ENCODE assay signal across 17 cellular contexts in genomic region chr18:63309422-63309821, GRCh38. TPM values are rescaled to one million over a fixed set of nuclear protein-coding genes. Genes with fewer than 3 reads are reported as not detected.
A peak's percentile ranks its signal among the peaks of the same experiment; 100 is the strongest.
DNase-seq lines count a peak whose midpoint lies in the region; ATAC-seq, FAIRE-seq and TF ChIP-seq lines count a peak whose summit lies in the region.
"Had no signal": no experiment of that assay in that cellular context is flagged by ENCODE, and none has a peak within 500 bp of the region (broad histone marks: within the 10 kb centered on the region; RNA-seq: fewer than 3 reads in every experiment).

No MANE protein-coding gene starts in this region.

- POLR2A ChIA-PET in CD4-positive, alpha-beta T cell (lab: Charles Lee): interaction anchor here (1.1 to 6.0 kb wide), 2 partner anchors 9 to 154 kb away, joined by 4 to 30 read pairs; partner anchors contain the start of gene BCL2
- POLR2A ChIA-PET in activated CD8-positive, alpha-beta T cell treated with anti-CD3 and anti-CD28 coated beads, Interleukin-2, amount 10 ng/mL, durations not matched to agents 7 days and 5 days (lab: Charles Lee): no interaction called here

- peak; percentile 85 for ATAC-seq in CD4-positive, alpha-beta T cell (ENCODE audit: poor library complexity)
- ATAC-seq in activated CD8-positive, alpha-beta T cell treated with anti-CD3 and anti-CD28 coated beads, Interleukin-2, amount 10 ng/mL, durations not matched to agents 7 days and 5 days: peak; percentile 60
- peak; percentile 58 for ATAC-seq in mucosa of descending colon
- ATAC-seq in Right ventricle myocardium superior (ENCODE audit: poor library complexity): no peak
- ATAC-seq: Right ventricle myocardium inferior had no signal

- CTCF ChIA-PET in CD4-positive, alpha-beta T cell (lab: Charles Lee): no interaction called here
- CTCF ChIA-PET in activated CD8-positive, alpha-beta T cell treated with anti-CD3 and anti-CD28 coated beads, Interleukin-2, amount 10 ng/mL, durations not matched to agents 7 days and 5 days (lab: Charles Lee): interaction anchor here (1.0 to 1.3 kb wide), 2 partner anchors 8 to 178 kb away, joined by 3 to 5 read pairs; no protein-coding TSS in a partner anchor

- FAIRE-seq in GM19239 (lab: Jason Lieb, UNC): peak; percentile 92
- FAIRE-seq: G401.6, H54 had no signal

- peaks cover 4% of the 10 kb centered on the region for H3K36me3 Mint-ChIP-seq in CD4-positive, alpha-beta T cell (ENCODE audit: low read depth)
- peaks cover 85% of the 10 kb centered on the region for H3K36me3 Mint-ChIP-seq in activated CD8-positive, alpha-beta T cell treated with anti-CD3 and anti-CD28 coated beads, Interleukin-2, amount 10 ng/mL, durations not matched to agents 7 days and 5 days (ENCODE audit: low read depth)

- H3K27me3 ChIP-seq in CD4-positive, alpha-beta T cell (ENCODE audit: control insufficient read depth, insufficient read depth, low read length): no peaks in the 10 kb centered on the region

- no peaks in the 10 kb centered on the region for H3K27me3 Mint-ChIP-seq in CD4-positive, alpha-beta T cell
- H3K27me3 Mint-ChIP-seq in activated CD8-positive, alpha-beta T cell treated with anti-CD3 and anti-CD28 coated beads, Interleukin-2, amount 10 ng/mL, durations not matched to agents 7 days and 5 days (ENCODE audit: low read depth): no peaks in the 10 kb centered on the region

- peaks cover 7% of the 10 kb centered on the region for H3K4me1 ChIP-seq in mucosa of descending colon (ENCODE audit: low read depth)

- intact Hi-C loops in CD4-positive, alpha-beta T cell (cut with DNase I, micrococcal nuclease): loop anchor here in 1 of 2 experiments (1.0 kb wide), 1 partner anchor 8 kb away; no protein-coding TSS in a partner anchor
- intact Hi-C loops in mucosa of descending colon (cut with DNase I, micrococcal nuclease) (no loop called here), Right ventricle myocardium superior (cut with DNase I) (no loop called here)

- peaks cover 89% of the 10 kb centered on the region for H3K4me1 Mint-ChIP-seq in CD4-positive, alpha-beta T cell (ENCODE audit: low read depth)
- H3K4me1 Mint-ChIP-seq in activated CD8-positive, alpha-beta T cell treated with anti-CD3 and anti-CD28 coated beads, Interleukin-2, amount 10 ng/mL, durations not matched to agents 7 days and 5 days (ENCODE audit: low read depth): peaks cover 91% of the 10 kb centered on the region

- peak in 6 of 10 experiments; percentile 16 to 37 (median 22) for DNase-seq in CD4-positive, alpha-beta T cell
- DNase-seq in GM19239 (ENCODE audit: insufficient read length, low spot score): no peak
- no peak for DNase-seq in activated CD8-positive, alpha-beta T cell treated with anti-CD3 and anti-CD28 coated beads, Interleukin-2, amount 10 ng/mL, durations not matched to agents 7 days and 5 days
- DNase-seq in mucosa of descending colon: no peak
- no peak for DNase-seq in Right ventricle myocardium superior
- no peak for DNase-seq in hepatic stellate cell (ENCODE audit: low spot score)
- no peak for DNase-seq in cerebellar cortex (ENCODE audit: low spot score)
- DNase-seq in GM19238 (ENCODE audit: insufficient read length, low spot score): no peak
- DNase-seq: erythroblast, Kasumi-1, NCI-H2029 treated with DMSO at 0.1 percent for 48 hours, NCI-H748 treated with DMSO at 0.1 percent for 48 hours had no signal

- H3K9me3 Mint-ChIP-seq in CD4-positive, alpha-beta T cell: no peaks in the 10 kb centered on the region
- H3K9me3 Mint-ChIP-seq in activated CD8-positive, alpha-beta T cell treated with anti-CD3 and anti-CD28 coated beads, Interleukin-2, amount 10 ng/mL, durations not matched to agents 7 days and 5 days (ENCODE audit: insufficient read depth): no peaks in the 10 kb centered on the region
- H3K9me3 Mint-ChIP-seq: activated T-helper 2 cell treated with anti-CD3 and anti-CD28 coated beads, Interferon-gamma antibody, Interleukin-2, Interleukin-4, amounts not matched to agents 10 μg/mL and 5 μg/mL and 100 μg/mL, durations not matched to agents 14 hours and 24 hours and 36 hours had no signal

- no peak overlapping the region for H3K4me3 ChIP-seq in mucosa of descending colon

- no peak for TF ChIP-seq CTCF in CD4-positive, alpha-beta T cell (IDR thresholded peaks at IDR 0.05)
- no peak for TF ChIP-seq CTCF in mucosa of descending colon (IDR thresholded peaks at IDR 0.05)

- H3K4me3 Mint-ChIP-seq in CD4-positive, alpha-beta T cell: peak overlapping the region; percentile 6
- peak overlapping the region; percentile 0 for H3K4me3 Mint-ChIP-seq in activated CD8-positive, alpha-beta T cell treated with anti-CD3 and anti-CD28 coated beads, Interleukin-2, amount 10 ng/mL, durations not matched to agents 7 days and 5 days

- H3K27ac Mint-ChIP-seq in CD4-positive, alpha-beta T cell: peak overlapping the region; percentile 61
- H3K27ac Mint-ChIP-seq in activated CD8-positive, alpha-beta T cell treated with anti-CD3 and anti-CD28 coated beads, Interleukin-2, amount 10 ng/mL, durations not matched to agents 7 days and 5 days: peak overlapping the region; percentile 26
- H3K27ac Mint-ChIP-seq: activated T-helper 2 cell treated with anti-CD3 and anti-CD28 coated beads, Interferon-gamma antibody, Interleukin-2, Interleukin-4, amounts not matched to agents 10 μg/mL and 5 μg/mL and 100 μg/mL, durations not matched to agents 14 hours and 24 hours and 36 hours had no signal

- H3K9me3 ChIP-seq in CD4-positive, alpha-beta T cell (ENCODE audit: control insufficient read depth, low read length): no peaks in the 10 kb centered on the region
- H3K9me3 ChIP-seq in mucosa of descending colon: no peaks in the 10 kb centered on the region

- no peaks in the 10 kb centered on the region for H3K36me3 ChIP-seq in mucosa of descending colon (ENCODE audit: low read depth)

- no peak overlapping the region for H3K27ac ChIP-seq in CD4-positive, alpha-beta T cell (ENCODE audit: low read depth, low read length)
- H3K27ac ChIP-seq: HL-60 had no signal

RNA-seq across cellular contexts. Expression of gene BCL2, which starts 10.1 kb away (rescaled TPM):
- 10 to 100 TPM; 40.1 to 40.3 TPM for total RNA-seq in CD4-positive, alpha-beta T cell
- total RNA-seq in activated CD8-positive, alpha-beta T cell treated with anti-CD3 and anti-CD28 coated beads, Interleukin-2, amount 10 ng/mL, durations not matched to agents 7 days and 5 days: 100 to 1,000 TPM; 140 TPM
- total RNA-seq in mucosa of descending colon (10 to 100 TPM; 17.7 to 25.7 (median 20.5) TPM), Right ventricle myocardium superior (9.0 TPM)

RNA-seq across cellular contexts. Expression of gene KDSR, which starts 57.6 kb away (rescaled TPM):
- 10 to 100 TPM; 21.1 to 23.5 TPM for total RNA-seq in CD4-positive, alpha-beta T cell
- total RNA-seq in activated CD8-positive, alpha-beta T cell treated with anti-CD3 and anti-CD28 coated beads, Interleukin-2, amount 10 ng/mL, durations not matched to agents 7 days and 5 days: 10 to 100 TPM; 38.2 to 38.4 TPM
- total RNA-seq in mucosa of descending colon: 10 to 100 TPM; 33.6 to 79.4 (median 51.4) TPM
- total RNA-seq in Right ventricle myocardium superior: 29.2 TPM

Comparison
In these comparisons a context has a peak if more than half of its experiments do, and no peak if none do; other contexts are left out.
1. DNase-seq: peak in CD4-positive, alpha-beta T cell (6 of 10); none in GM19239 (single experiment), activated CD8-positive, alpha-beta T cell treated with anti-CD3 and anti-CD28 coated beads, Interleukin-2, amount 10 ng/mL, durations not matched to agents 7 days and 5 days (single experiment), mucosa of descending colon (0 of 3), Right ventricle myocardium superior (single experiment), hepatic stellate cell (single experiment), cerebellar cortex (single experiment) and GM19238 (single experiment).